Comparison of ENCODE assay signal across 16 cellular contexts in genomic region chr17:79912552-79913330, GRCh38.
DNase-seq lines count a peak whose midpoint lies in the region; ATAC-seq, FAIRE-seq and TF ChIP-seq lines count a peak whose summit lies in the region.
"Had no signal": no experiment of that assay in that cellular context is flagged by ENCODE, and none has a peak within 500 bp of the region (broad histone marks: within the 10 kb centered on the region; RNA-seq: fewer than 3 reads in every experiment).

No MANE protein-coding gene starts in this region.

- H3K9ac ChIP-seq in HepG2 (ENCODE audit: insufficient read depth, low read depth, low read length), result no peak overlapping the region
- H3K9ac ChIP-seq: BLaER1 treated with 17β-estradiol and CSF1 and Interleukin-3, amounts not matched to agents 10 nM and 100 nM had no signal

- TF ChIP-seq CTCF in HEK293 (tag by site-specific recombination; IDR thresholded peaks at IDR 0.05), result no peak
- no peak for TF ChIP-seq CTCF in HepG2 (CRISPR knock-in tag; IDR thresholded peaks at IDR 0.05)
- TF ChIP-seq CTCF in psoas muscle (IDR thresholded peaks at IDR 0.05), result no peak

- peak; percentile 13 for DNase-seq in 8988T
- DNase-seq in HepG2 (ENCODE audit: low spot score), result no peak
- DNase-seq in psoas muscle, result peak; percentile 5 to 30
- no peak for DNase-seq in NCI-H2227 treated with DMSO at 0.1 percent for 48 hours (lab: John Stamatoyannopoulos, UW)
- no peak for DNase-seq in GDM1 (lab: John Stamatoyannopoulos, UW)
- DNase-seq in iPS-NIHi7 (ENCODE audit: extremely low spot score), result no peak
- DNase-seq: ACHN; Calu3; CD4-positive, CD25-positive, alpha-beta regulatory T cell; DMS79; IMR-90; KG1 had no signal

- H3K79me2 ChIP-seq in HepG2 (ENCODE audit: insufficient read depth, low read length), result no peaks in the 10 kb centered on the region

- WGBS in HepG2 (ENCODE audit: low lambda C conversion rate), result 24% methylated on average over 13 of the region's 14 CpGs
- WGBS in psoas muscle, 3 donors, result 85 to 89% (median 88%) methylated on average over 14 of the region's 14 CpGs

- no peak for TF ChIP-seq RAD21 in HepG2 (CRISPR knock-in tag; IDR thresholded peaks at IDR 0.05)

- H3K27me3 ChIP-seq in HepG2 (ENCODE audit: control insufficient read depth in 1 of 2, insufficient read depth in 2 of 2, low read length in 2 of 2), result peaks cover 5 to 72% of the 10 kb centered on the region in 2 experiments; a peak in 4 of 5 replicates
- peaks cover 0 to 19% (median 2%) of the 10 kb centered on the region in 3 donors for H3K27me3 ChIP-seq in psoas muscle (ENCODE audit: insufficient read depth in 3 of 3, low read length in 2 of 3)

- in situ Hi-C loops in HepG2 (cut with HindIII; ENCODE audit: extremely low pct_ligation_motif_present, low pct_unique_long_range_greater_than_20kb), result no loop called here

- POLR2A ChIA-PET in HEK293 (lab: Yijun Ruan, JAX) (no interaction called here), HepG2 (lab: Yijun Ruan, JAX) (interaction anchor here (0.7 kb wide), 1 partner anchor 19 kb away, joined by 3 read pairs; no protein-coding TSS in a partner anchor)

- CTCF ChIA-PET in HEK293 (lab: Yijun Ruan, JAX), result interaction anchor here (1.2 kb wide), 1 partner anchor 11 kb away, joined by 4 read pairs; no protein-coding TSS in a partner anchor
- CTCF ChIA-PET in HepG2 (lab: Yijun Ruan, JAX; ENCODE audit: low intra/inter-chr PET ratio, low total read pairs), result no interaction called here

- BruUV-seq in HepG2 (replicated peaks; lab: Mats Ljungman, UMichigan), result no TSS peak

- no peak overlapping the region for H3K27ac ChIP-seq in HEK293 (ENCODE audit: extremely low read depth, low read depth, low read length)
- H3K27ac ChIP-seq in HepG2 (ENCODE audit: extremely low read length, insufficient read depth, low read length), result no peak overlapping the region
- H3K27ac ChIP-seq in psoas muscle, result no peak overlapping the region
- H3K27ac ChIP-seq: BLaER1 treated with 17β-estradiol and CSF1 and Interleukin-3, amounts not matched to agents 10 nM and 100 nM had no signal

- no peak overlapping the region for H2AFZ ChIP-seq in HepG2 (ENCODE audit: low read length)

- intact Hi-C loops in HepG2 (cut with micrococcal nuclease; ENCODE audit: unreplicated experiment) (loop anchor here (10.0 kb wide), 1 partner anchor 78 kb away; the partner anchor contains the start of gene CBX4), psoas muscle (cut with DNase I) (loop anchor here in 1 of 2 donors (10.0 kb wide), 1 partner anchor 128 kb away; no protein-coding TSS in a partner anchor)

- TF ChIP-seq EP300 in HepG2 (IDR thresholded peaks at IDR 0.05; ENCODE audit: low read depth in 2 of 2, low read length in 2 of 2), result no peak
- no peak for TF ChIP-seq EP300 in HepG2 (CRISPR knock-in tag; IDR thresholded peaks at IDR 0.05; ENCODE audit: borderline replicate concordance)

- H3K4me1 ChIP-seq in HEK293 (ENCODE audit: control insufficient read depth, insufficient read depth, low read length) (no peaks in the 10 kb centered on the region), HepG2 (ENCODE audit: insufficient read depth, low read length) (peaks cover 61% of the 10 kb centered on the region), psoas muscle (no peaks in the 10 kb centered on the region)

- no peak for FAIRE-seq in HepG2 (lab: Jason Lieb, UNC)
- FAIRE-seq: GM12891 had no signal

- H4K20me1 ChIP-seq in HepG2 (ENCODE audit: insufficient read depth, low read length), result no peaks in the 10 kb centered on the region

- TF ChIP-seq POLR2A in HepG2 (IDR thresholded peaks at IDR 0.05; ENCODE audit: insufficient read depth in 1 of 2, low read depth in 2 of 2, low read length in 2 of 2), result no peak

- ATAC-seq in HepG2 (no peak), psoas muscle (no peak)
- ATAC-seq: HCT116 had no signal

- H3K9me3 ChIP-seq in HEK293 (ENCODE audit: control insufficient read depth, insufficient read depth, low read depth, low read length) (no peaks in the 10 kb centered on the region), HepG2 (ENCODE audit: low read length) (no peaks in the 10 kb centered on the region), psoas muscle (no peaks in the 10 kb centered on the region)
- H3K9me3 ChIP-seq: BLaER1 treated with 17β-estradiol and CSF1 and Interleukin-3, amounts not matched to agents 10 nM and 100 nM had no signal

- no peak overlapping the region for H3K4me2 ChIP-seq in HepG2 (ENCODE audit: low read depth, low read length)
- H3K4me2 ChIP-seq: BLaER1 treated with 17β-estradiol and CSF1 and Interleukin-3, amounts not matched to agents 10 nM and 100 nM had no signal

- H3K36me3 ChIP-seq in HEK293 (ENCODE audit: control insufficient read depth in 2 of 2, insufficient read depth in 1 of 2, low read length in 2 of 2), result no peaks in the 10 kb centered on the region
- no peaks in the 10 kb centered on the region for H3K36me3 ChIP-seq in HepG2 (replicated peaks in 1 of 2; ENCODE audit: control insufficient read depth in 1 of 2, insufficient read depth in 2 of 2, low read length in 2 of 2)
- H3K36me3 ChIP-seq in psoas muscle (ENCODE audit: insufficient read depth in 1 of 2, low read depth in 1 of 2), result no peaks in the 10 kb centered on the region
- H3K36me3 ChIP-seq: BLaER1 treated with 17β-estradiol and CSF1 and Interleukin-3, amounts not matched to agents 10 nM and 100 nM had no signal

- H3K4me3 ChIP-seq in HEK293 (ENCODE audit: low read depth, low read length), result no peak overlapping the region
- H3K4me3 ChIP-seq in HepG2 (replicated peaks in 1 of 3; ENCODE audit: insufficient read depth in 1 of 3, low read depth in 2 of 3, low read length in 3 of 3), result no peak overlapping the region; a peak in 1 of 6 replicates
- no peak overlapping the region for H3K4me3 ChIP-seq in psoas muscle
- H3K4me3 ChIP-seq: BLaER1 treated with 17β-estradiol and CSF1 and Interleukin-3, amounts not matched to agents 10 nM and 100 nM had no signal

TF ChIP-seq in HEK293, 187 proteins besides CTCF, POLR2A, EP300 and RAD21:
- TF ChIP-seq KLF9 (tag by site-specific recombination; IDR thresholded peaks at IDR 0.05; ENCODE audit: low read depth) (peak; percentile 52), ZNF391 (tag by site-specific recombination; IDR thresholded peaks at IDR 0.05; ENCODE audit: borderline replicate concordance, low read depth) (no peak), ZNF354C (tag by site-specific recombination; IDR thresholded peaks at IDR 0.05; ENCODE audit: borderline replicate concordance, low read depth) (no peak), ZNF837 (tag by site-specific recombination; IDR thresholded peaks at IDR 0.05) (no peak), MZF1 (tag by site-specific recombination; IDR thresholded peaks at IDR 0.05; ENCODE audit: borderline replicate concordance) (no peak), ZNF623 (tag by site-specific recombination; IDR thresholded peaks at IDR 0.05) (no peak), ZNF366 (tag by site-specific recombination; conservative IDR thresholded peaks at IDR 0.05) (no peak)

TF ChIP-seq in HepG2, 621 proteins besides CTCF, POLR2A, EP300 and RAD21 (continues in another document):
- no peak for TF ChIP-seq LRRFIP1 (CRISPR knock-in tag; conservative IDR thresholded peaks at IDR 0.05)
- TF ChIP-seq SRSF9 (IDR thresholded peaks at IDR 0.05; ENCODE audit: borderline replicate concordance, insufficient read depth, low read depth, low read length, poor library complexity, severe bottlenecking), result no peak
- TF ChIP-seq SNAI1 (CRISPR knock-in tag; IDR thresholded peaks at IDR 0.05; ENCODE audit: borderline replicate concordance), result no peak
- TF ChIP-seq ATF6 (CRISPR knock-in tag; conservative IDR thresholded peaks at IDR 0.05), result no peak
- TF ChIP-seq ZNF746 (CRISPR knock-in tag; IDR thresholded peaks at IDR 0.05), result no peak
- TF ChIP-seq ZNF629 (CRISPR knock-in tag; conservative IDR thresholded peaks at IDR 0.05), result no peak
- no peak for TF ChIP-seq JUNB (CRISPR knock-in tag; IDR thresholded peaks at IDR 0.05; ENCODE audit: borderline replicate concordance)
- TF ChIP-seq CBFB (CRISPR knock-in tag; IDR thresholded peaks at IDR 0.05), result no peak
- TF ChIP-seq ZNF781 (CRISPR knock-in tag; IDR thresholded peaks at IDR 0.05; ENCODE audit: borderline replicate concordance, not compliant biosample characterization), result no peak

Comparison
In these comparisons a context has a peak if more than half of its experiments do, and no peak if none do; other contexts are left out.
1. DNase-seq: peak in 8988T (single experiment) and psoas muscle (2 of 2); none in HepG2 (single experiment), NCI-H2227 treated with DMSO at 0.1 percent for 48 hours (single experiment), GDM1 (single experiment) and iPS-NIHi7 (single experiment).